Comparison of ENCODE assay signal across 10 cellular contexts in genomic region chr13:43132228-43132627, GRCh38.
DNase-seq lines count a peak whose midpoint lies in the region; ATAC-seq, FAIRE-seq and TF ChIP-seq lines count a peak whose summit lies in the region.
"Had no signal": no experiment of that assay in that cellular context is flagged by ENCODE, and none has a peak within 500 bp of the region (broad histone marks: within the 10 kb centered on the region; RNA-seq: fewer than 3 reads in every experiment).

No MANE protein-coding gene starts in this region.

- H3K4me1 Mint-ChIP-seq in memory B cell: peaks cover 20% of the 10 kb centered on the region

- peak; percentile 61 for ATAC-seq in K562
- peak; percentile 37 for ATAC-seq in memory B cell (ENCODE audit: low read depth)
- ATAC-seq in HG03159 (IDR thresholded peaks at IDR 0.05; ENCODE audit: unreplicated experiment): no peak

- H3K27me3 Mint-ChIP-seq in memory B cell: peaks cover 22% of the 10 kb centered on the region

- peak; percentile 40 for DNase-seq in LoVo (ENCODE audit: low spot score)
- DNase-seq in K562 (ENCODE audit: extremely low read depth in 1 of 4, low spot score in 3 of 4): peak in 2 of 4 experiments; percentile 4 to 5
- DNase-seq in memory B cell (ENCODE audit: low spot score in 2 of 2): no peak
- no peak for DNase-seq in inferior parietal cortex (ENCODE audit: extremely low spot score)
- no peak for DNase-seq in hepatic stellate cell (ENCODE audit: low spot score)
- no peak for DNase-seq in vagina (ENCODE audit: extremely low spot score in 2 of 2)

- no peak overlapping the region for H3K27ac Mint-ChIP-seq in memory B cell
- H3K27ac Mint-ChIP-seq: stimulated activated naive CD8-positive, alpha-beta T cell treated with anti-CD3 and anti-CD28 coated beads, Interleukin-15, Interleukin-2, amounts not matched to agents 100 ng/mL and 50 ng/mL, for 24 hours had no signal

- H3F3A ChIP-seq in DOHH2 (ENCODE audit: control insufficient read depth, insufficient read depth): peaks cover 8% of the 10 kb centered on the region; the same call in 1 of the 2 replicates

- no peak for TF ChIP-seq EP300 in K562 (IDR thresholded peaks at IDR 0.05; ENCODE audit: low read length)

- H3K4me2 ChIP-seq in DOHH2 (ENCODE audit: low read length) (no peak overlapping the region), K562 (ENCODE audit: insufficient read depth, low read length) (no peak overlapping the region)

- CTCF ChIA-PET in K562 (lab: Yijun Ruan, JAX; ENCODE audit: low intra/inter-chr PET ratio): no interaction called here

- TF ChIP-seq POLR2A in K562 (conservative IDR thresholded peaks at IDR 0.05): no peak
- TF ChIP-seq POLR2A in vagina (IDR thresholded peaks at IDR 0.05): no peak

- H2AFZ ChIP-seq in K562 (ENCODE audit: low read depth, low read length): no peak overlapping the region

- peak; percentile 32 for TF ChIP-seq CTCF in DOHH2 (IDR thresholded peaks at IDR 0.05; ENCODE audit: low read depth, low read length, poor library complexity, severe bottlenecking)
- peak in 2 of 3 experiments; percentile 35 to 40; a peak in 4 of 6 replicates for TF ChIP-seq CTCF in K562 (IDR thresholded peaks at IDR 0.05 in 2 of 3, conservative IDR thresholded peaks at IDR 0.05 in 1 of 3; ENCODE audit: insufficient read depth in 2 of 3, low read depth in 1 of 3, low read length in 3 of 3)
- no peak for TF ChIP-seq CTCF in vagina (IDR thresholded peaks at IDR 0.05)

- H3K9me2 ChIP-seq in DOHH2 (replicated peaks; ENCODE audit: control insufficient read depth, low read length): no peaks in the 10 kb centered on the region

- no peaks in the 10 kb centered on the region for H3K9me3 Mint-ChIP-seq in memory B cell
- H3K9me3 Mint-ChIP-seq: stimulated activated naive CD8-positive, alpha-beta T cell treated with anti-CD3 and anti-CD28 coated beads, Interleukin-15, Interleukin-2, amounts not matched to agents 100 ng/mL and 50 ng/mL, for 24 hours had no signal

- H3K9me3 ChIP-seq in DOHH2 (ENCODE audit: control insufficient read depth, insufficient read depth, low read length) (no peaks in the 10 kb centered on the region), K562 (replicated peaks; ENCODE audit: control insufficient read depth, insufficient read depth, low read depth, low read length) (no peaks in the 10 kb centered on the region), vagina (no peaks in the 10 kb centered on the region)

- no peak overlapping the region for H3K27ac ChIP-seq in DOHH2 (ENCODE audit: low read depth, low read length)
- no peak overlapping the region for H3K27ac ChIP-seq in K562 (ENCODE audit: extremely low read depth, low read depth, low read length)
- H3K27ac ChIP-seq in vagina: no peak overlapping the region
- H3K27ac ChIP-seq: epithelial cell of prostate had no signal

- intact Hi-C loops in K562 (cut with micrococcal nuclease) (loop anchor here (2.0 kb wide), 1 partner anchor 161 kb away; no protein-coding TSS in a partner anchor), vagina (cut with DNase I) (no loop called here)

- no peak for FAIRE-seq in K562 (lab: Jason Lieb, UNC)

- H3K4me3 ChIP-seq in DOHH2 (ENCODE audit: low read length): no peak overlapping the region
- H3K4me3 ChIP-seq in K562: no peak overlapping the region
- no peak overlapping the region for H3K4me3 ChIP-seq in vagina

- no peaks in the 10 kb centered on the region for H3K9me1 ChIP-seq in K562 (ENCODE audit: control insufficient read depth, insufficient read depth, low read length)

- peaks cover 2% of the 10 kb centered on the region for H3K36me3 Mint-ChIP-seq in memory B cell

- no peak overlapping the region for H3K9ac ChIP-seq in K562 (ENCODE audit: insufficient read depth in 1 of 2, low read depth in 2 of 2, low read length in 2 of 2)

- H3K79me2 ChIP-seq in DOHH2 (ENCODE audit: control insufficient read depth, low read length) (no peaks in the 10 kb centered on the region), K562 (ENCODE audit: control insufficient read depth, insufficient read depth, low read length) (no peaks in the 10 kb centered on the region)

- POLR2A ChIA-PET in K562 (lab: Yijun Ruan, JAX): interaction anchor here (0.6 to 0.7 kb wide), 2 partner anchors 324 to 572 kb away, joined by 3 to 4 read pairs; no protein-coding TSS in a partner anchor

- 0% methylated on average over 3 of the region's 4 CpGs for whole genome bisulfite sequencing in K562 (ENCODE audit: insufficient coverage, low coverage, missing lambda C conversion rate)

- H3K36me3 ChIP-seq in DOHH2 (ENCODE audit: control insufficient read depth, low read length) (no peaks in the 10 kb centered on the region), K562 (ENCODE audit: control insufficient read depth, insufficient read depth, low read length) (no peaks in the 10 kb centered on the region), vagina (no peaks in the 10 kb centered on the region)

- BruUV-seq in K562 (replicated peaks; lab: Mats Ljungman, UMichigan): no TSS peak

- in situ Hi-C loops in K562 (cut with MboI): no loop called here

- H3K4me1 ChIP-seq in DOHH2 (ENCODE audit: control insufficient read depth, low read length) (peaks cover 50% of the 10 kb centered on the region), K562 (replicated peaks in 1 of 2; ENCODE audit: control insufficient read depth in 2 of 2, insufficient read depth in 2 of 2, low read length in 2 of 2) (no peaks in the 10 kb centered on the region), vagina (peaks cover 9% of the 10 kb centered on the region)

- TF ChIP-seq RAD21 in K562 (CRISPR knock-in tag; conservative IDR thresholded peaks at IDR 0.05 in 1 of 2, IDR thresholded peaks at IDR 0.05 in 1 of 2): peak in 1 of 2 experiments; percentile 48; a peak in 2 of 4 replicates

- H3K4me3 Mint-ChIP-seq in memory B cell: no peak overlapping the region
- H3K4me3 Mint-ChIP-seq: stimulated activated naive CD8-positive, alpha-beta T cell treated with anti-CD3 and anti-CD28 coated beads, Interleukin-15, Interleukin-2, amounts not matched to agents 100 ng/mL and 50 ng/mL, for 24 hours had no signal

- H4K20me1 ChIP-seq in DOHH2 (ENCODE audit: control insufficient read depth, insufficient read depth, low read depth, low read length) (no peaks in the 10 kb centered on the region), K562 (replicated peaks; ENCODE audit: control insufficient read depth, insufficient read depth, low read length) (no peaks in the 10 kb centered on the region)

- H3K27me3 ChIP-seq in DOHH2 (ENCODE audit: control insufficient read depth, low read length) (no peaks in the 10 kb centered on the region), K562 (ENCODE audit: control insufficient read depth in 2 of 2, insufficient read depth in 2 of 2, low read length in 2 of 2) (no peaks in the 10 kb centered on the region; a peak in 1 of 5 replicates), vagina (no peaks in the 10 kb centered on the region)

TF ChIP-seq in K562, 482 proteins besides CTCF, POLR2A, EP300 and RAD21 (continues in another document):
- TF ChIP-seq ZNF740 (CRISPR knock-in tag; IDR thresholded peaks at IDR 0.05) (no peak), ZNF740 (tag; IDR thresholded peaks at IDR 0.05) (no peak), PTRF (tag; IDR thresholded peaks at IDR 0.05) (no peak), ZC3H11A (IDR thresholded peaks at IDR 0.05; ENCODE audit: low read depth, low read length) (no peak), KAT7 (CRISPR knock-in tag; IDR thresholded peaks at IDR 0.05; ENCODE audit: borderline replicate concordance) (no peak), SIN3A (IDR thresholded peaks at IDR 0.05; ENCODE audit: borderline replicate concordance in 2 of 2, control insufficient read depth in 1 of 2, low read depth in 2 of 2, low read length in 2 of 2) (no peak), ZNF436 (CRISPR knock-in tag; IDR thresholded peaks at IDR 0.05) (no peak), MLX (CRISPR knock-in tag; conservative IDR thresholded peaks at IDR 0.05) (no peak), ZHX1 (conservative IDR thresholded peaks at IDR 0.05; ENCODE audit: low read length) (no peak)

Comparison
In these comparisons a context has a peak if more than half of its experiments do, and no peak if none do; other contexts are left out.
1. CTCF ChIP-seq: peak in DOHH2 (single experiment) and K562 (2 of 3); none in vagina (0 of 3).